10 cellular contexts compared by ENCODE assay signal in genomic region chr12:124909831-124910560, GRCh38. TPM values are rescaled to one million over a fixed set of nuclear protein-coding genes. Genes with fewer than 3 reads are reported as not detected.
A peak's percentile ranks its signal among the peaks of the same experiment; 100 is the strongest.
DNase-seq lines count a peak whose midpoint lies in the region; ATAC-seq and TF ChIP-seq lines count a peak whose summit lies in the region.
"Had no signal": no experiment of that assay in that cellular context is flagged by ENCODE, and none has a peak within 500 bp of the region (broad histone marks: within the 10 kb centered on the region; RNA-seq: fewer than 3 reads in every experiment).

No MANE protein-coding gene starts in this region.

- WGBS in trophoblast cell (ENCODE audit: extremely low coverage, insufficient coverage, insufficient read length), result no CpG with 5 or more reads among the region's 8 CpGs

- H3K79me1 ChIP-seq in trophoblast cell (ENCODE audit: low read length), result peaks cover 11% of the 10 kb centered on the region

- H4K12ac ChIP-seq in trophoblast cell (ENCODE audit: low read depth, low read length), result no peak overlapping the region

- H2BK5ac ChIP-seq in trophoblast cell (ENCODE audit: low read depth, low read length, poor library complexity), result no peak overlapping the region

- H2AK5ac ChIP-seq in trophoblast cell (ENCODE audit: low read length), result no peak overlapping the region

- H4K20me1 ChIP-seq in DOHH2 (ENCODE audit: control insufficient read depth, insufficient read depth, low read depth, low read length), result peaks cover 26% of the 10 kb centered on the region

- H2BK120ac ChIP-seq in trophoblast cell (ENCODE audit: insufficient read depth, low read length, poor library complexity), result no peak overlapping the region

- no peak overlapping the region for H3K9ac ChIP-seq in trophoblast cell (ENCODE audit: low read length)

- no peak overlapping the region for H2BK12ac ChIP-seq in trophoblast cell (ENCODE audit: low read length)

- no peak overlapping the region for H3K4ac ChIP-seq in trophoblast cell (ENCODE audit: low read depth, low read length)

- H3K18ac ChIP-seq in trophoblast cell (ENCODE audit: low read length), result no peak overlapping the region

- H3K9me2 ChIP-seq in DOHH2 (replicated peaks; ENCODE audit: control insufficient read depth, low read length), result no peaks in the 10 kb centered on the region

- no peaks in the 10 kb centered on the region; the same call in 1 of the 2 replicates for H3K27me3 ChIP-seq in DOHH2 (ENCODE audit: control insufficient read depth, low read length)
- no peaks in the 10 kb centered on the region for H3K27me3 ChIP-seq in trophoblast cell (ENCODE audit: insufficient read depth, low read length)

- H3K23ac ChIP-seq in trophoblast cell (ENCODE audit: low read length), result no peak overlapping the region

- H4K91ac ChIP-seq in trophoblast cell (ENCODE audit: low read depth, low read length), result no peak overlapping the region

- no peaks in the 10 kb centered on the region for H3K9me3 ChIP-seq in DOHH2 (ENCODE audit: control insufficient read depth, insufficient read depth, low read length)
- no peaks in the 10 kb centered on the region for H3K9me3 ChIP-seq in trophoblast cell (ENCODE audit: insufficient read depth, low read depth, low read length)

- no peak overlapping the region for H3K14ac ChIP-seq in trophoblast cell (ENCODE audit: low read length)

- no peak overlapping the region for H2AFZ ChIP-seq in trophoblast cell (ENCODE audit: insufficient read depth, low read length, poor library complexity)

- H3K79me2 ChIP-seq in DOHH2 (ENCODE audit: control insufficient read depth, low read length) (peaks cover 36% of the 10 kb centered on the region), trophoblast cell (ENCODE audit: control insufficient read depth, insufficient read depth, low read length, poor library complexity) (peaks cover 12% of the 10 kb centered on the region)

- H3K27ac ChIP-seq in DOHH2 (ENCODE audit: low read depth, low read length), result no peak overlapping the region
- peak overlapping the region; percentile 67 for H3K27ac ChIP-seq in epithelial cell of prostate
- H3K27ac ChIP-seq in trophoblast cell (ENCODE audit: low read depth, low read length), result no peak overlapping the region

- peaks cover 58% of the 10 kb centered on the region for H3F3A ChIP-seq in DOHH2 (ENCODE audit: control insufficient read depth, insufficient read depth)

- 0 out of 2 replicates have a peak overlapping the region, but pooled peaks have one; percentile 18 for H3K4me3 ChIP-seq in DOHH2 (ENCODE audit: low read length)
- H3K4me3 ChIP-seq in trophoblast cell (ENCODE audit: low read depth, low read length), result no peak overlapping the region

- no peak for TF ChIP-seq CTCF in DOHH2 (IDR thresholded peaks at IDR 0.05; ENCODE audit: low read depth, low read length, poor library complexity, severe bottlenecking)

- ATAC-seq in GM21529 (IDR thresholded peaks at IDR 0.05; ENCODE audit: unreplicated experiment), result no peak

- H3K36me3 ChIP-seq in DOHH2 (ENCODE audit: control insufficient read depth, low read length) (peaks cover 41% of the 10 kb centered on the region), trophoblast cell (ENCODE audit: control insufficient read depth in 1 of 2, insufficient read depth in 2 of 2, low read length in 2 of 2) (peaks cover 18 to 21% of the 10 kb centered on the region in 2 experiments)

- no peak overlapping the region for H4K8ac ChIP-seq in trophoblast cell (ENCODE audit: low read depth, low read length)

- H3K4me2 ChIP-seq in DOHH2 (ENCODE audit: low read length) (peak overlapping the region; percentile 12; the same call in 1 of the 2 replicates), trophoblast cell (ENCODE audit: low read length) (no peak overlapping the region)

- peaks cover 46% of the 10 kb centered on the region for H3K4me1 ChIP-seq in DOHH2 (ENCODE audit: control insufficient read depth, low read length)
- peaks cover 0 to 3% of the 10 kb centered on the region in 2 experiments for H3K4me1 ChIP-seq in trophoblast cell (ENCODE audit: control insufficient read depth in 1 of 2, insufficient read depth in 2 of 2, low read length in 2 of 2)

- DNase-seq in epithelial cell of prostate (ENCODE audit: low read depth, low spot score) (no peak), trophoblast cell (peak; percentile 69 to 83), NCI-H748 (lab: John Stamatoyannopoulos, UW; ENCODE audit: unreplicated experiment) (no peak), occipital lobe (lab: John Stamatoyannopoulos, UW) (no peak), DMS153 (lab: John Stamatoyannopoulos, UW) (no peak)
- DNase-seq: activated naive CD4-positive, alpha-beta T cell; NCI-H1417 treated with DMSO at 0.1 percent for 48 hours had no signal

TF ChIP-seq in PFSK-1, 5 proteins besides CTCF, POLR2A, EP300 and RAD21:
- TF ChIP-seq POLR2AphosphoS5 (IDR thresholded peaks at IDR 0.05; ENCODE audit: low read depth, low read length), result 0 out of 2 replicates have a peak, but pooled peaks have one; percentile 9
- 0 out of 2 replicates have a peak, but pooled peaks have one; percentile 22 for TF ChIP-seq SIN3A (IDR thresholded peaks at IDR 0.05; ENCODE audit: borderline replicate concordance, insufficient read depth, low read length)
- TF ChIP-seq FOXP2 (optimal IDR thresholded peaks at IDR 0.05; ENCODE audit: borderline replicate concordance, extremely low read depth, extremely low read length, insufficient read depth), result no peak

RNA-seq across cellular contexts. Expression of gene UBC, which starts 4.5 kb away (rescaled TPM):
- 896 TPM for polyA plus RNA-seq in PFSK-1 (2012; ENCODE audit: insufficient read length, low read depth)
- 1,300 and 1,363 TPM in 2 replicates for polyA plus RNA-seq in trophoblast cell (2013)
- total RNA-seq in occipital lobe, result 1,477 TPM

RNA-seq across cellular contexts. Expression of gene SCARB1, which starts 46.3 kb away (rescaled TPM):
- polyA plus RNA-seq in PFSK-1 (2012; ENCODE audit: insufficient read length, low read depth), result 237 TPM
- 102 and 105 TPM in 2 replicates for polyA plus RNA-seq in trophoblast cell (2013)
- 8.9 TPM for total RNA-seq in occipital lobe

Comparison
In these comparisons a context has a peak if more than half of its experiments do, and no peak if none do; other contexts are left out.
1. DNase-seq: peak in trophoblast cell (2 of 2); none in epithelial cell of prostate (single experiment), NCI-H748 (single experiment), occipital lobe (single experiment) and DMS153 (single experiment).